Comparison of ENCODE assay signal across 8 cellular contexts in genomic region chr6:144482142-144482541, GRCh38.
DNase-seq lines count a peak whose midpoint lies in the region; ATAC-seq and TF ChIP-seq lines count a peak whose summit lies in the region.

No MANE protein-coding gene starts in this region.

- no peaks in the 10 kb centered on the region for H3K4me1 ChIP-seq in OCI-LY7 (ENCODE audit: insufficient read depth, low read length, poor library complexity, severe bottlenecking)
- H3K4me1 ChIP-seq in esophagus squamous epithelium, result no peaks in the 10 kb centered on the region
- H3K4me1 ChIP-seq in stomach, result no peaks in the 10 kb centered on the region

- no peaks in the 10 kb centered on the region for H3F3A ChIP-seq in neural cell (ENCODE audit: insufficient read depth, low read length, poor library complexity, severe bottlenecking)

- no peak for TF ChIP-seq EP300 in neural cell (conservative IDR thresholded peaks at IDR 0.05; ENCODE audit: poor library complexity, severe bottlenecking)
- no peak for TF ChIP-seq EP300 in stomach (IDR thresholded peaks at IDR 0.05)

- TF ChIP-seq POLR2A in esophagus squamous epithelium (IDR thresholded peaks at IDR 0.05), result no peak
- no peak for TF ChIP-seq POLR2A in stomach (IDR thresholded peaks at IDR 0.05)

- POLR2A ChIA-PET in OCI-LY7 (lab: Charles Lee), result interaction anchor here (0.6 to 0.7 kb wide), 2 partner anchors 161 to 359 kb away, joined by 3 read pairs; no protein-coding TSS in a partner anchor

- intact Hi-C loops in OCI-LY7 (cut with micrococcal nuclease; ENCODE audit: unreplicated experiment), result loop anchor here (1.0 to 5.0 kb wide), 3 partner anchors 160 to 377 kb away; no protein-coding TSS in a partner anchor
- intact Hi-C loops in esophagus squamous epithelium (cut with DNase I), result loop anchor here (5.0 kb wide), 1 partner anchor 375 kb away; no protein-coding TSS in a partner anchor
- intact Hi-C loops in stomach (cut with DNase I; ENCODE audit: low total_unique reads), result loop anchor here (5.0 kb wide), 1 partner anchor 380 kb away; no protein-coding TSS in a partner anchor

- H3K36me3 ChIP-seq in OCI-LY7 (ENCODE audit: insufficient read depth, low read length), result no peaks in the 10 kb centered on the region
- peaks cover 3 to 56% (median 10%) of the 10 kb centered on the region in 3 donors for H3K36me3 ChIP-seq in esophagus squamous epithelium
- peaks cover 6% of the 10 kb centered on the region for H3K36me3 ChIP-seq in neural cell (ENCODE audit: insufficient read depth, low read length)
- H3K36me3 ChIP-seq in stomach, result peaks cover 26 to 60% (median 44%) of the 10 kb centered on the region in 4 donors

- peak; percentile 75 for TF ChIP-seq RAD21 in neural cell (conservative IDR thresholded peaks at IDR 0.05)

- H3K4me2 ChIP-seq in OCI-LY7 (ENCODE audit: low read length), result no peak overlapping the region
- no peak overlapping the region for H3K4me2 ChIP-seq in neural cell (ENCODE audit: low read length)

- WGBS in esophagus squamous epithelium, 2 donors, result 4 to 7% methylated on average over 4 of the region's 4 CpGs
- WGBS in stomach, 5 donors, result 3 to 7% (median 3%) methylated on average over 4 of the region's 4 CpGs

- H3K79me2 ChIP-seq in OCI-LY7 (ENCODE audit: insufficient read depth, low read depth, low read length) (no peaks in the 10 kb centered on the region), neural cell (replicated peaks; ENCODE audit: insufficient read depth, low read length) (no peaks in the 10 kb centered on the region)

- no peak overlapping the region for H3K9ac ChIP-seq in neural cell (ENCODE audit: low read length)

- H3K27me3 ChIP-seq in esophagus squamous epithelium (no peaks in the 10 kb centered on the region), neural cell (ENCODE audit: insufficient read depth, low read depth, low read length) (no peaks in the 10 kb centered on the region), stomach (no peaks in the 10 kb centered on the region)

- H4K20me1 ChIP-seq in OCI-LY7 (ENCODE audit: insufficient read depth, low read length) (no peaks in the 10 kb centered on the region), neural cell (ENCODE audit: insufficient read depth) (no peaks in the 10 kb centered on the region)

- H2AFZ ChIP-seq in OCI-LY7 (ENCODE audit: low read length), result no peak overlapping the region
- H2AFZ ChIP-seq in neural cell (ENCODE audit: low read depth, low read length), result no peak overlapping the region

- TF ChIP-seq CTCF in OCI-LY7 (conservative IDR thresholded peaks at IDR 0.05; ENCODE audit: low read length) (peak; percentile 83), esophagus squamous epithelium (IDR thresholded peaks at IDR 0.05) (peak in 5 of 6 experiments; percentile 62 to 70 (median 69)), neural cell (IDR thresholded peaks at IDR 0.05; ENCODE audit: poor library complexity, severe bottlenecking) (peak; percentile 65), stomach (IDR thresholded peaks at IDR 0.05) (peak in 5 of 7 experiments; percentile 47 to 69 (median 52))

- H3K4me3 ChIP-seq in OCI-LY7 (ENCODE audit: low read depth, low read length, poor library complexity, severe bottlenecking) (no peak overlapping the region), esophagus squamous epithelium (no peak overlapping the region), neural cell (ENCODE audit: low read length) (no peak overlapping the region), stomach (no peak overlapping the region)

- CTCF ChIA-PET in OCI-LY7 (lab: Charles Lee; ENCODE audit: unreplicated experiment), result no interaction called here

- H3K27ac ChIP-seq in OCI-LY7 (ENCODE audit: low read depth, low read length, poor library complexity, severe bottlenecking) (no peak overlapping the region), esophagus squamous epithelium (no peak overlapping the region), neural cell (ENCODE audit: low read length) (no peak overlapping the region), stomach (no peak overlapping the region)

- peak; percentile 91 for ATAC-seq in GM19351 (IDR thresholded peaks at IDR 0.05; ENCODE audit: unreplicated experiment)

- no peaks in the 10 kb centered on the region for H3K9me3 ChIP-seq in OCI-LY7 (ENCODE audit: low read length)
- H3K9me3 ChIP-seq in esophagus squamous epithelium, result no peaks in the 10 kb centered on the region
- H3K9me3 ChIP-seq in neural cell (ENCODE audit: low read length), result no peaks in the 10 kb centered on the region
- no peaks in the 10 kb centered on the region for H3K9me3 ChIP-seq in stomach

- DNase-seq in CD1c-positive myeloid dendritic cell (ENCODE audit: extremely low spot score), result peak; percentile 72
- DNase-seq in HPDE6-E6E7 (ENCODE audit: extremely low spot score), result peak; percentile 42
- peak; percentile 75 for DNase-seq in OCI-LY7 (ENCODE audit: low spot score)
- DNase-seq in activated T-cell treated with anti-CD3 and anti-CD28 coated beads for 24 hours (ENCODE audit: low read depth), result peak; percentile 59
- DNase-seq in esophagus squamous epithelium (lab: John Stamatoyannopoulos, UW), result no peak
- peak; percentile 83 for DNase-seq in stomach

- H3K9me2 ChIP-seq in OCI-LY7 (ENCODE audit: insufficient read depth, low read length), result no peaks in the 10 kb centered on the region
- H3K9me2 ChIP-seq in neural cell (ENCODE audit: insufficient read depth, low read length), result no peaks in the 10 kb centered on the region

- BruUV-seq in OCI-LY7 (replicated peaks; lab: Mats Ljungman, UMichigan), result no TSS peak

TF ChIP-seq in neural cell, 6 proteins besides CTCF, POLR2A, EP300 and RAD21:
- TF ChIP-seq MXI1 (conservative IDR thresholded peaks at IDR 0.05; ENCODE audit: poor library complexity, severe bottlenecking) (no peak), SMC3 (conservative IDR thresholded peaks at IDR 0.05; ENCODE audit: poor library complexity) (peak; percentile 86), TAF1 (IDR thresholded peaks at IDR 0.05; ENCODE audit: low read depth) (no peak), REST (IDR thresholded peaks at IDR 0.05; ENCODE audit: borderline replicate concordance) (no peak), POLR2AphosphoS5 (IDR thresholded peaks at IDR 0.05) (no peak), EZH2 (IDR thresholded peaks at IDR 0.05; ENCODE audit: borderline replicate concordance, insufficient read depth, low read length, poor library complexity, severe bottlenecking) (no peak)
